8 cellular contexts compared by ENCODE assay signal in genomic region chr12:6965026-6965661, GRCh38. TPM values are rescaled to one million over a fixed set of nuclear protein-coding genes. Genes with fewer than 3 reads are reported as not detected.
DNase-seq lines count a peak whose midpoint lies in the region; ATAC-seq and TF ChIP-seq lines count a peak whose summit lies in the region.

No MANE protein-coding gene starts in this region.

- peak; percentile 44 for ATAC-seq in HG03342 (IDR thresholded peaks at IDR 0.05; ENCODE audit: unreplicated experiment)
- ATAC-seq in lung (ENCODE audit: insufficient read depth, low FRiP score) = peak; percentile 35
- ATAC-seq in HG03457 (IDR thresholded peaks at IDR 0.05; ENCODE audit: unreplicated experiment) = no peak

- 19 to 23% methylated on average over 12 of the region's 12 CpGs for WGBS in lung, 2 donors

- H3K4me3 ChIP-seq in GM06990 (replicated peaks; ENCODE audit: low read depth, low read length) (no peak overlapping the region), lung (no peak overlapping the region)

- peak overlapping the region in 1 of 2 donors; percentile 87 for H3K27ac ChIP-seq in lung (ENCODE audit: low read depth in 1 of 2, low read length in 1 of 2)

- peaks cover 7 to 17% of the 10 kb centered on the region in 2 donors for H3K4me1 ChIP-seq in lung (ENCODE audit: control insufficient read depth in 2 of 2, insufficient read depth in 2 of 2, low read length in 2 of 2)

- no peaks in the 10 kb centered on the region for H3K9me3 ChIP-seq in lung (ENCODE audit: control insufficient read depth in 2 of 2, insufficient read depth in 1 of 2, low read length in 1 of 2)

- H3K36me3 ChIP-seq in GM06990 (ENCODE audit: control insufficient read depth, insufficient read depth, low read length) (peaks cover 42% of the 10 kb centered on the region), lung (ENCODE audit: control insufficient read depth in 2 of 2, insufficient read depth in 2 of 2, low read length in 2 of 2) (peaks cover 8 to 36% of the 10 kb centered on the region in 2 donors)

- TF ChIP-seq CTCF in GM06990 (IDR thresholded peaks at IDR 0.05; ENCODE audit: insufficient read depth, low read length, poor library complexity, severe bottlenecking) (peak; percentile 88), lung (IDR thresholded peaks at IDR 0.05; ENCODE audit: control extremely low read depth, extremely low read depth) (peak; percentile 95)

- H3K27me3 ChIP-seq in GM06990 (replicated peaks; ENCODE audit: control insufficient read depth, insufficient read depth, low read length) (no peaks in the 10 kb centered on the region), lung (ENCODE audit: control insufficient read depth, insufficient read depth) (no peaks in the 10 kb centered on the region)

- DNase-seq in GM06990 (ENCODE audit: extremely low read depth, insufficient read length) (peak; percentile 69), NCI-H524 (lab: John Stamatoyannopoulos, UW) (peak; percentile 32 to 70), dermis microvascular lymphatic vessel endothelial cell (ENCODE audit: low read depth in 2 of 2) (peak; percentile 75 to 84), lung (ENCODE audit: low spot score) (peak; percentile 91)
- DNase-seq in activated CD4-positive, alpha-beta T cell treated with anti-CD3 and anti-CD28 coated beads, Interleukin-2, amount 50 U/mL, for 1 hour = peak; percentile 91
- DNase-seq in stimulated activated CD4-positive, alpha-beta T cell treated with anti-CD3 and anti-CD28 coated beads, TNF-alpha, amount 100 ng/mL, for 4 hours (ENCODE audit: low read depth in 3 of 3) = peak; percentile 76 to 88 (median 78)

RNA-seq across cellular contexts. Expression of gene PHB2, which starts 5.3 kb away (rescaled TPM):
- total RNA-seq in dermis microvascular lymphatic vessel endothelial cell (158 and 184 TPM in 2 replicates), lung (100 to 1,000 TPM; 103 to 154 TPM)
- polyA plus RNA-seq in lung = 100 to 1,000 TPM; 129 to 149 TPM

RNA-seq across cellular contexts. Expression of gene EMG1, which starts 5.6 kb away (rescaled TPM):
- total RNA-seq in dermis microvascular lymphatic vessel endothelial cell (30.2 and 30.8 TPM in 2 replicates), lung (10 to 100 TPM; 25.2 to 56.3 TPM)
- polyA plus RNA-seq in lung = 10 to 100 TPM; 38.6 to 42.0 TPM

RNA-seq across cellular contexts. Expression of gene PTPN6, which starts 14.0 kb away (rescaled TPM):
- total RNA-seq in dermis microvascular lymphatic vessel endothelial cell (2.4 and 2.6 TPM in 2 replicates), lung (100 to 1,000 TPM in 1 of 2 donors, 10 to 100 TPM in 1; 38.2 to 140 TPM)
- polyA plus RNA-seq in lung = 100 to 1,000 TPM; 201 to 222 TPM

RNA-seq across cellular contexts. Expression of gene C12orf57, which starts 21.3 kb away (rescaled TPM):
- total RNA-seq in dermis microvascular lymphatic vessel endothelial cell (88.7 and 206 TPM in 2 replicates), lung (100 to 1,000 TPM in 1 of 2 donors, 10 to 100 TPM in 1; 92.9 to 196 TPM)
- polyA plus RNA-seq in lung = 100 to 1,000 TPM; 370 to 437 TPM

RNA-seq across cellular contexts. Expression of gene RNU7-1, which starts 21.5 kb away (rescaled TPM):
- not detected in 2 replicates for total RNA-seq in dermis microvascular lymphatic vessel endothelial cell
- total RNA-seq in lung = not detected
- not detected for polyA plus RNA-seq in lung

Comparison
In these comparisons a context has a peak if more than half of its experiments do, and no peak if none do; other contexts are left out.
1. RNA of gene PTPN6, which starts 14.0 kb away (total RNA-seq): 38.2 to 140 TPM in lung; 2.4 to 2.6 TPM in dermis microvascular lymphatic vessel endothelial cell; every median in the first group is over 10 times any median in the second.
2. Peak in every context shown above with its lines, with median percentiles within 50 percentile points of each other: DNase-seq.